ENCODE assay signal across 2 cellular contexts in genomic region chr16:16326284-16327117, GRCh38. TPM values are rescaled to one million over a fixed set of nuclear protein-coding genes. Genes with fewer than 3 reads are reported as not detected.
"Had no signal": no experiment of that assay in that cellular context is flagged by ENCODE, and none has a peak within 500 bp of the region (broad histone marks: within the 10 kb centered on the region; RNA-seq: fewer than 3 reads in every experiment).

No MANE protein-coding gene starts in this region.

RNA-seq across cellular contexts. Expression of gene NPIPA7, which starts 52.4 kb away (rescaled TPM):
- total RNA-seq: dermis blood vessel endothelial cell, epithelial cell of proximal tubule had no signal
